ENCODE assay signal across 19 cellular contexts in genomic region chr1:221636096-221636495, GRCh38.
"Had no signal": no experiment of that assay in that cellular context is flagged by ENCODE, and none has a peak within 500 bp of the region (broad histone marks: within the 10 kb centered on the region; RNA-seq: fewer than 3 reads in every experiment).

No MANE protein-coding gene starts in this region.

- H3K27ac ChIP-seq: coronary artery, esophagus muscularis mucosa, gastrocnemius medialis, left lung, lower lobe of right lung had no signal

- ATAC-seq: gastrocnemius medialis, left lung, lower lobe of right lung, mucosa of descending colon had no signal

- DNase-seq: effector CD8-positive, alpha-beta T cell; foreskin melanocyte; gastrocnemius medialis; glutamatergic neuron; head of caudate nucleus; heart right ventricle; hippocampal formation; left cardiac atrium; left lung; left ventricle myocardium superior; lower lobe of right lung; mesenchymal stem cell; mucosa of descending colon; naive B cell had no signal

- FAIRE-seq: colon, endothelial cell of umbilical vein, islet of Langerhans had no signal

- H3K36me3 ChIP-seq: esophagus muscularis mucosa, gastrocnemius medialis, heart right ventricle, left lung, lower lobe of right lung had no signal

- H3K4me3 ChIP-seq: coronary artery, esophagus muscularis mucosa, gastrocnemius medialis, heart right ventricle, left lung, lower lobe of right lung, mucosa of descending colon had no signal

- H3K4me1 ChIP-seq: left lung, lower lobe of right lung had no signal

- H3K9me3 ChIP-seq: esophagus muscularis mucosa, gastrocnemius medialis, heart right ventricle, left lung, lower lobe of right lung, mucosa of descending colon had no signal

- H3K27me3 ChIP-seq: esophagus muscularis mucosa, gastrocnemius medialis, heart right ventricle, left lung had no signal
